Comparison of ENCODE assay signal across 1 cellular context in genomic region chr20:45902199-45902701, GRCh38.
TF ChIP-seq lines count a peak whose summit lies in the region.

No MANE protein-coding gene starts in this region.

TF ChIP-seq in K562, 482 proteins besides CTCF, POLR2A, EP300 and RAD21:
- TF ChIP-seq ZNF311 (CRISPR knock-in tag; IDR thresholded peaks at IDR 0.05) (no peak), RBFOX2 (IDR thresholded peaks at IDR 0.05; ENCODE audit: low read depth, low read length) (0 out of 2 replicates have a peak, but pooled peaks have one; percentile 28), SREBF2 (CRISPR knock-in tag; IDR thresholded peaks at IDR 0.05) (no peak), NCOA6 (IDR thresholded peaks at IDR 0.05) (no peak), POLR2G (IDR thresholded peaks at IDR 0.05; ENCODE audit: low read depth, low read length) (peak; percentile 53), JUNB (CRISPR knock-in tag; conservative IDR thresholded peaks at IDR 0.05) (no peak), POLR2AphosphoS2 (IDR thresholded peaks at IDR 0.05; ENCODE audit: low read length) (0 out of 2 replicates have a peak, but pooled peaks have one; percentile 21), CBX1 (IDR thresholded peaks at IDR 0.05; ENCODE audit: low read depth) (no peak), NFIX (CRISPR knock-in tag; IDR thresholded peaks at IDR 0.05; ENCODE audit: low read depth) (no peak)
- TF ChIP-seq, protein P1, sequence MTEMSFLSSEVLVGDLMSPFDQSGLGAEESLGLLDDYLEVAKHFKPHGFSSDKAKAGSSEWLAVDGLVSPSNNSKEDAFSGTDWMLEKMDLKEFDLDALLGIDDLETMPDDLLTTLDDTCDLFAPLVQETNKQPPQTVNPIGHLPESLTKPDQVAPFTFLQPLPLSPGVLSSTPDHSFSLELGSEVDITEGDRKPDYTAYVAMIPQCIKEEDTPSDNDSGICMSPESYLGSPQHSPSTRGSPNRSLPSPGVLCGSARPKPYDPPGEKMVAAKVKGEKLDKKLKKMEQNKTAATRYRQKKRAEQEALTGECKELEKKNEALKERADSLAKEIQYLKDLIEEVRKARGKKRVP (CRISPR knock-in tag; IDR thresholded peaks at IDR 0.05) = no peak
- TF ChIP-seq, protein P2, sequence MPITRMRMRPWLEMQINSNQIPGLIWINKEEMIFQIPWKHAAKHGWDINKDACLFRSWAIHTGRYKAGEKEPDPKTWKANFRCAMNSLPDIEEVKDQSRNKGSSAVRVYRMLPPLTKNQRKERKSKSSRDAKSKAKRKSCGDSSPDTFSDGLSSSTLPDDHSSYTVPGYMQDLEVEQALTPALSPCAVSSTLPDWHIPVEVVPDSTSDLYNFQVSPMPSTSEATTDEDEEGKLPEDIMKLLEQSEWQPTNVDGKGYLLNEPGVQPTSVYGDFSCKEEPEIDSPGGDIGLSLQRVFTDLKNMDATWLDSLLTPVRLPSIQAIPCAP (CRISPR knock-in tag; IDR thresholded peaks at IDR 0.05; ENCODE audit: borderline replicate concordance) = no peak
